ENCODE assay signal across 14 cellular contexts in the genomic region with DNA sequence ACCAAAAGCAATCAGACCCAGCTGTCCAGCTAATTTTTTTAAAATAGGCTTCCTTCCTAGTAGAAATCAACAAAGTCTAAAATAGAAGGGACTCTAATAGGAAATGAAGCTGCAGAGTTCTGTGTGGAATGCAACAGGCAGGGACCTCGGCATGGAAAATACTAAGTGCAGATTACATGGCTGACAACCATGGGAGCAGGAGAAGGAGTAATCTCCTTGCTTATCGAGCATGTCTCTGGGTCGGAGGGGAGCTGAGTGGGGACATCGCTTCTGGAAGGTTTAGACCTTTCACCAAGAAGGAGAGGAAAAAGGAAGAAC. TPM values are rescaled to one million over a fixed set of nuclear protein-coding genes. Genes with fewer than 3 reads are reported as not detected.
DNase-seq lines count a peak whose midpoint lies in the region; ATAC-seq and TF ChIP-seq lines count a peak whose summit lies in the region.
"Had no signal": no experiment of that assay in that cellular context is flagged by ENCODE, and none has a peak within 500 bp of the region (broad histone marks: within the 10 kb centered on the region; RNA-seq: fewer than 3 reads in every experiment).

No MANE protein-coding gene starts in this region.

- no peak overlapping the region for H3K4me3 ChIP-seq in hepatocyte
- peak overlapping the region; percentile 2 for H3K4me3 ChIP-seq in suprapubic skin
- H3K4me3 ChIP-seq: psoas muscle had no signal

- no peaks in the 10 kb centered on the region for H4K20me1 ChIP-seq in hepatocyte (ENCODE audit: insufficient read depth, poor library complexity, severe bottlenecking)

- no peaks in the 10 kb centered on the region for H3K9me3 Mint-ChIP-seq in activated CD4-positive, alpha-beta T cell treated with anti-CD3 and anti-CD28 coated beads for 36 hours (ENCODE audit: low read depth)
- H3K9me3 Mint-ChIP-seq in activated naive CD8-positive, alpha-beta T cell treated with anti-CD3 and anti-CD28 coated beads, Interleukin-2, amount 50 U/mL, for 24 hours: no peaks in the 10 kb centered on the region

- TF ChIP-seq CTCF in hepatocyte (IDR thresholded peaks at IDR 0.05; ENCODE audit: poor library complexity) (no peak), suprapubic skin (IDR thresholded peaks at IDR 0.05) (no peak)

- H3K36me3 ChIP-seq in hepatocyte (replicated peaks; ENCODE audit: insufficient read depth, low read depth) (no peaks in the 10 kb centered on the region), suprapubic skin (no peaks in the 10 kb centered on the region)
- H3K36me3 ChIP-seq: brain microvascular endothelial cell had no signal

- H3K79me2 ChIP-seq in hepatocyte: no peaks in the 10 kb centered on the region

- POLR2A ChIA-PET in activated CD4-positive, alpha-beta T cell treated with anti-CD3 and anti-CD28 coated beads for 36 hours (lab: Charles Lee): interaction anchor here (1.3 kb wide), 2 partner anchors 12 to 19 kb away, joined by 4 to 7 read pairs; no protein-coding TSS in a partner anchor

- peaks cover 19% of the 10 kb centered on the region for H3K36me3 Mint-ChIP-seq in activated CD4-positive, alpha-beta T cell treated with anti-CD3 and anti-CD28 coated beads for 36 hours (ENCODE audit: low read depth)
- H3K36me3 Mint-ChIP-seq in activated naive CD8-positive, alpha-beta T cell treated with anti-CD3 and anti-CD28 coated beads, Interleukin-2, amount 50 U/mL, for 24 hours (ENCODE audit: low read depth): peaks cover 13% of the 10 kb centered on the region

- H3K27me3 Mint-ChIP-seq in activated CD4-positive, alpha-beta T cell treated with anti-CD3 and anti-CD28 coated beads for 36 hours: no peaks in the 10 kb centered on the region
- no peaks in the 10 kb centered on the region for H3K27me3 Mint-ChIP-seq in activated naive CD8-positive, alpha-beta T cell treated with anti-CD3 and anti-CD28 coated beads, Interleukin-2, amount 50 U/mL, for 24 hours

- TF ChIP-seq POLR2A in suprapubic skin (IDR thresholded peaks at IDR 0.05): no peak

- ATAC-seq in activated CD4-positive, alpha-beta T cell treated with anti-CD3 and anti-CD28 coated beads for 36 hours: no peak
- no peak for ATAC-seq in activated naive CD8-positive, alpha-beta T cell treated with anti-CD3 and anti-CD28 coated beads, Interleukin-2, amount 50 U/mL, for 24 hours
- no peak for ATAC-seq in HG02798 (IDR thresholded peaks at IDR 0.05; ENCODE audit: poor library complexity, unreplicated experiment)

- no peak for TF ChIP-seq EP300 in suprapubic skin (IDR thresholded peaks at IDR 0.05)

- DNase-seq in activated CD4-positive, alpha-beta T cell treated with anti-CD3 and anti-CD28 coated beads for 36 hours: no peak
- no peak for DNase-seq in activated CD4-positive, alpha-beta T cell treated with anti-CD3 and anti-CD28 coated beads for 4 hours
- no peak for DNase-seq in activated naive CD8-positive, alpha-beta T cell treated with anti-CD3 and anti-CD28 coated beads, Interleukin-2, amount 50 U/mL, for 24 hours
- DNase-seq in hepatocyte (ENCODE audit: low spot score) (no peak), suprapubic skin (ENCODE audit: low spot score in 2 of 2) (no peak), SHP77 (lab: John Stamatoyannopoulos, UW) (no peak), NCI-H187 (lab: John Stamatoyannopoulos, UW) (no peak)
- DNase-seq: brain microvascular endothelial cell, NCI-H2171, psoas muscle, trophoblast cell had no signal

- H3K9me3 ChIP-seq in hepatocyte (ENCODE audit: low read depth) (no peaks in the 10 kb centered on the region), suprapubic skin (no peaks in the 10 kb centered on the region)
- H3K9me3 ChIP-seq: psoas muscle had no signal

- intact Hi-C loops in activated CD4-positive, alpha-beta T cell treated with anti-CD3 and anti-CD28 coated beads for 36 hours (cut with DNase I, micrococcal nuclease): loop anchor here (1.0 to 10.0 kb wide), 6 partner anchors 13 to 1756 kb away; partner anchors contain the start of genes ATP5F1E (in 1 of the 2) and RBM38 (in 1 of the 2)

- H3K27ac Mint-ChIP-seq in activated CD4-positive, alpha-beta T cell treated with anti-CD3 and anti-CD28 coated beads for 36 hours: peak overlapping the region; percentile 99
- peak overlapping the region; percentile 90 for H3K27ac Mint-ChIP-seq in activated naive CD8-positive, alpha-beta T cell treated with anti-CD3 and anti-CD28 coated beads, Interleukin-2, amount 50 U/mL, for 24 hours

- peaks cover 77% of the 10 kb centered on the region for H3K4me1 Mint-ChIP-seq in activated CD4-positive, alpha-beta T cell treated with anti-CD3 and anti-CD28 coated beads for 36 hours
- peaks cover 82% of the 10 kb centered on the region for H3K4me1 Mint-ChIP-seq in activated naive CD8-positive, alpha-beta T cell treated with anti-CD3 and anti-CD28 coated beads, Interleukin-2, amount 50 U/mL, for 24 hours

- H3K27ac ChIP-seq in hepatocyte: peak overlapping the region; percentile 9
- peak overlapping the region; percentile 42 for H3K27ac ChIP-seq in suprapubic skin
- H3K27ac ChIP-seq: brain microvascular endothelial cell, HL-60, psoas muscle had no signal

- peak overlapping the region; percentile 77 for H3K4me3 Mint-ChIP-seq in activated CD4-positive, alpha-beta T cell treated with anti-CD3 and anti-CD28 coated beads for 36 hours
- peak overlapping the region; percentile 83 for H3K4me3 Mint-ChIP-seq in activated naive CD8-positive, alpha-beta T cell treated with anti-CD3 and anti-CD28 coated beads, Interleukin-2, amount 50 U/mL, for 24 hours

- no peak overlapping the region for H2AFZ ChIP-seq in hepatocyte

- CTCF ChIA-PET in activated CD4-positive, alpha-beta T cell treated with anti-CD3 and anti-CD28 coated beads for 36 hours (lab: Charles Lee): interaction anchor here (0.5 to 2.1 kb wide), 9 partner anchors 12 to 104 kb away, joined by 3 to 15 read pairs (median 4); partner anchors contain the start of gene ZNF831

- WGBS in hepatocyte (ENCODE audit: low lambda C conversion rate, missing lambda C conversion rate): 62% methylated on average over 4 of the region's 4 CpGs
- WGBS in suprapubic skin: 32% methylated on average over 4 of the region's 4 CpGs

- H3K4me1 ChIP-seq in hepatocyte (ENCODE audit: insufficient read depth): peaks cover 10% of the 10 kb centered on the region
- peaks cover 50% of the 10 kb centered on the region for H3K4me1 ChIP-seq in suprapubic skin

- H3K9me2 ChIP-seq in hepatocyte (replicated peaks; ENCODE audit: insufficient read depth): no peaks in the 10 kb centered on the region

- no peak overlapping the region for H3K4me2 ChIP-seq in hepatocyte

- H3K27me3 ChIP-seq in hepatocyte: no peaks in the 10 kb centered on the region
- no peaks in the 10 kb centered on the region for H3K27me3 ChIP-seq in suprapubic skin
- H3K27me3 ChIP-seq: brain microvascular endothelial cell had no signal

RNA-seq across cellular contexts. Expression of gene ZNF831, which starts 16.9 kb away (rescaled TPM):
- 1 to 10 TPM; 7.0 to 8.6 TPM for total RNA-seq in activated CD4-positive, alpha-beta T cell treated with anti-CD3 and anti-CD28 coated beads for 36 hours
- not detected in 2 replicates for total RNA-seq in hepatocyte
- not detected in 2 replicates for polyA plus RNA-seq in hepatocyte
- 1 to 10 TPM in 1 of 4 donors, under 1 TPM in 2, not detected in 1; 0.16 to 1.0 (median 0.34) TPM for total RNA-seq in suprapubic skin
- total RNA-seq: epithelial cell of proximal tubule had no signal
